ENCODE assay signal across 11 cellular contexts in the genomic region with DNA sequence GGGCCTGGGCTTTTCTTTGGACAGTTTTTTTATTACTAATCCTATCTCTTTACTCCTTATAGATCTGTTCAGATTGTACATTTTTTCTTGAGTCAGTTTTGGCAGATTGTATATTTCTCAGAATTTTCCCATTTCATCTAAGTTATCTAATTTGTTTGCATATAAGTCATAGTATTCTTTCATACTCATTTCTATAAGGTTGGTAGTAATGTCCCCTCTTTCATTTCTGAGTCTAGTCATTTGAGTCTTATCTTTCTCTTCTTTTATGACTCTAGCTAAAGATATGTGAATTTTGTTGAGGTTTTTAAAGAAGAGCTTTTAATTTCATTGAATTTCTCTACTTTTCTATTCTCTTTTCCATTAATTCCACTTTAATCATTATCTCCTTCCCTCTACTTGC. TPM values are rescaled to one million over a fixed set of nuclear protein-coding genes. Genes with fewer than 3 reads are reported as not detected.
"Had no signal": no experiment of that assay in that cellular context is flagged by ENCODE, and none has a peak within 500 bp of the region (broad histone marks: within the 10 kb centered on the region; RNA-seq: fewer than 3 reads in every experiment).

No MANE protein-coding gene starts in this region.

- ATAC-seq: HCT116, HepG2 had no signal

- H3K9ac ChIP-seq: GM23248 had no signal

- H3K9me3 ChIP-seq: HAP-1 had no signal

- FAIRE-seq: HepG2 had no signal

- DNase-seq: GM23248, GOT3, H7, HFFc6 had no signal

- H3K4me3 Mint-ChIP-seq: HFFc6, IgD-negative memory B cell had no signal

- H3K27ac ChIP-seq: GM23248, HL-60 had no signal

- H2AFZ ChIP-seq: GM23248 had no signal

- H3K36me3 Mint-ChIP-seq: IgD-negative memory B cell had no signal

- H3K36me3 ChIP-seq: HAP-1 had no signal

- H3K27ac Mint-ChIP-seq: HFFc6, IgD-negative memory B cell had no signal

- H3K4me3 ChIP-seq: GM23248, HAP-1 had no signal

- H3K9me3 Mint-ChIP-seq: HFFc6 had no signal

RNA-seq across cellular contexts. Expression of a gene that starts 27.2 kb away (rescaled TPM):
- total RNA-seq: GM23248, H4, HepG2, HT1080 had no signal
- polyA plus RNA-seq: GM23248, HepG2, IgD-negative memory B cell had no signal
